In the genomic region with DNA sequence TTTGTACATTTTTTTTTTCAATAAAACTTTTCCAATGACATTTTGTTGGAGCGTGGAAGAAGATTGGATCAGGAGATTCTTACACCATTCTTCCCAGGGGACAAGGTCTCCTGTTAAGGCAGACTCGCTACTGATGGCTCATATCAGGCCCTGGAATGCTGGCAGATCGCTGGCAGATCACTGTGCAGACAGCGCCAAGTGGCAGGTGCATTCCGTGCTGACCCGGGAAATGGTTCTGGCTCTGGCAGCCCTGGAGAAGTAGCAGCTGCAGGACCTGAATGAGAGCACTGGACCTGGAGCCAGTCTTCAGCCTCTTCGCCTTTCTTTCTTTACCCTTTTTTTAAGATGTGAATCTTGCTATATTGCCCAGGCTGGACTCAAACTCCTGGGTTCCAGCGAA, we compare ENCODE assay signal across 1 cellular context.
TF ChIP-seq lines count a peak whose summit lies in the region.

No MANE protein-coding gene starts in this region.

TF ChIP-seq in HEK293, 187 proteins besides CTCF, POLR2A, EP300 and RAD21:
- TF ChIP-seq ZNF600 (tag by site-specific recombination; IDR thresholded peaks at IDR 0.05): 0 out of 2 replicates have a peak, but pooled peaks have one; percentile 30
- TF ChIP-seq FEZF1 (tag by site-specific recombination; IDR thresholded peaks at IDR 0.05): no peak
